8 cellular contexts compared by ENCODE assay signal in genomic region chr4:2241410-2242353, GRCh38. TPM values are rescaled to one million over a fixed set of nuclear protein-coding genes. Genes with fewer than 3 reads are reported as not detected.
A peak's percentile ranks its signal among the peaks of the same experiment; 100 is the strongest.
DNase-seq lines count a peak whose midpoint lies in the region; ATAC-seq and TF ChIP-seq lines count a peak whose summit lies in the region.

TSS of gene HAUS3 (minus strand) at chr4:2242121. CDS start at chr4:2240946, 1,175 bp downstream.
TSS of gene POLN (minus strand) at chr4:2242121. CDS start at chr4:2229231, 12,890 bp downstream.

- DNase-seq in CD14-positive monocyte (ENCODE audit: low spot score), result peak; percentile 99
- DNase-seq in NCI-H748 treated with DMSO at 0.1 percent for 48 hours (lab: John Stamatoyannopoulos, UW), result peak; percentile 19
- DNase-seq in activated CD4-positive, alpha-beta T cell treated with anti-CD3 and anti-CD28 coated beads, Interleukin-2, amount 50 U/mL, for 48 hours, result peak; percentile 99
- peak; percentile 93 to 99 (median 96) for DNase-seq in dorsolateral prefrontal cortex
- peak; percentile 99 for DNase-seq in lower lobe of right lung
- peak; percentile 98 to 99 (median 99) for DNase-seq in stimulated activated CD4-positive, alpha-beta T cell treated with anti-CD3 and anti-CD28 coated beads, TNF-alpha, amount 100 ng/mL, for 1 hour (ENCODE audit: low read depth in 3 of 3, low spot score in 1 of 3)

- H3K27me3 ChIP-seq in dorsolateral prefrontal cortex (no peaks in the 10 kb centered on the region), lower lobe of right lung (ENCODE audit: low read depth) (no peaks in the 10 kb centered on the region)

- H3K4me3 Mint-ChIP-seq in CD14-positive monocyte, result peak within 1 kb of the TSS; percentile 88 to 95

- no peak for TF ChIP-seq CTCF in CD14-positive monocyte (IDR thresholded peaks at IDR 0.05)
- TF ChIP-seq CTCF in dorsolateral prefrontal cortex (IDR thresholded peaks at IDR 0.05 in 54 of 56, conservative IDR thresholded peaks at IDR 0.05 in 2 of 56; ENCODE audit: low read depth in 1 of 56, partially characterized antibody in 56 of 56), result peak in 22 of 56 donors; percentile 11 to 57 (median 40)
- no peak for TF ChIP-seq CTCF in lower lobe of right lung (IDR thresholded peaks at IDR 0.05)

- no peaks in the 10 kb centered on the region for H3K9me3 ChIP-seq in lower lobe of right lung

- peak; percentile 81 for ATAC-seq in GM19395 (IDR thresholded peaks at IDR 0.05; ENCODE audit: unreplicated experiment)
- ATAC-seq in HG03558 (IDR thresholded peaks at IDR 0.05; ENCODE audit: extremely low read depth, unreplicated experiment), result peak; percentile 67
- ATAC-seq in lower lobe of right lung, result peak; percentile 99

- no peaks in the 10 kb centered on the region for H3K9me3 Mint-ChIP-seq in CD14-positive monocyte

- intact Hi-C loops in CD14-positive monocyte (cut with micrococcal nuclease) (loop anchor here (2.0 to 10.0 kb wide), 7 partner anchors 21 to 667 kb away; partner anchors contain the start of genes FAM193A (in 2 of the 2), RNF4 (in 2 of the 2), MXD4 (in 1 of the 2) and TNIP2 (in 1 of the 2)), dorsolateral prefrontal cortex (cut with DNase I) (loop anchor here (1.0 to 10.0 kb wide), 6 partner anchors 19 to 296 kb away; partner anchors contain the start of genes FAM193A (in 2 of the 2), CFAP99 (in 1 of the 2), MXD4 (in 1 of the 2) and NELFA (in 1 of the 2)), lower lobe of right lung (cut with DNase I) (no loop called here)

- peaks cover 60% of the 10 kb centered on the region for H3K4me1 Mint-ChIP-seq in CD14-positive monocyte

- peak within 1 kb of the TSS; percentile 86 to 94 (median 91) for H3K27ac Mint-ChIP-seq in CD14-positive monocyte

- H3K27ac ChIP-seq in dorsolateral prefrontal cortex (peak within 1 kb of the TSS in 53 of 59 donors; percentile 2 to 89 (median 71)), lower lobe of right lung (peak within 1 kb of the TSS; percentile 87)

- peaks cover 72% of the 10 kb centered on the region for H3K4me1 ChIP-seq in lower lobe of right lung

- H3K36me3 Mint-ChIP-seq in CD14-positive monocyte, result peaks cover 8 to 19% of the 10 kb centered on the region in 2 donors

- peaks cover 24% of the 10 kb centered on the region for H3K36me3 ChIP-seq in lower lobe of right lung

- peak within 1 kb of the TSS; percentile 64 to 100 (median 96) for H3K4me3 ChIP-seq in dorsolateral prefrontal cortex
- H3K4me3 ChIP-seq in lower lobe of right lung, result peak within 1 kb of the TSS; percentile 92

- no peaks in the 10 kb centered on the region for H3K27me3 Mint-ChIP-seq in CD14-positive monocyte (ENCODE audit: low read depth in 3 of 3)

RNA-seq across cellular contexts. Expression of gene HAUS3, which starts in this region (rescaled TPM):
- polyA plus RNA-seq in CD14-positive monocyte, result 1 to 10 TPM; 4.4 to 5.0 TPM
- total RNA-seq in dorsolateral prefrontal cortex (10 to 100 TPM; 13.0 to 29.2 (median 19.3) TPM), lower lobe of right lung (12.3 TPM)

RNA-seq across cellular contexts. Expression of gene POLN, which starts in this region (rescaled TPM):
- polyA plus RNA-seq in CD14-positive monocyte, result under 1 TPM; 0.08 to 0.33 TPM
- total RNA-seq in dorsolateral prefrontal cortex (10 to 100 TPM in 118 of 120 experiments, 1 to 10 TPM in 2; 9.4 to 50.0 (median 23.7) TPM), lower lobe of right lung (2.2 TPM)

Comparison
In these comparisons a context has a peak if more than half of its experiments do, and no peak if none do; other contexts are left out.
1. Peak in every context shown above with its lines: DNase-seq, ATAC-seq, H3K4me3 ChIP-seq and H3K27ac ChIP-seq.
2. DNase-seq: peak in every context shown above with its lines; median percentile 99 in CD14-positive monocyte; 99 in activated CD4-positive, alpha-beta T cell treated with anti-CD3 and anti-CD28 coated beads, Interleukin-2, amount 50 U/mL, for 48 hours; 99 in lower lobe of right lung; 99 in stimulated activated CD4-positive, alpha-beta T cell treated with anti-CD3 and anti-CD28 coated beads, TNF-alpha, amount 100 ng/mL, for 1 hour; 96 in dorsolateral prefrontal cortex; 19 in NCI-H748 treated with DMSO at 0.1 percent for 48 hours.